In genomic region chr16:30956601-30957455, GRCh38 we compare ENCODE assay signal across 8 cellular contexts. TPM values are rescaled to one million over a fixed set of nuclear protein-coding genes. Genes with fewer than 3 reads are reported as not detected.
DNase-seq lines count a peak whose midpoint lies in the region; ATAC-seq and TF ChIP-seq lines count a peak whose summit lies in the region.

No MANE protein-coding gene starts in this region.

- TF ChIP-seq POLR2A in gastroesophageal sphincter (IDR thresholded peaks at IDR 0.05) (no peak), testis (IDR thresholded peaks at IDR 0.05) (no peak)

- WGBS in gastroesophageal sphincter (ENCODE audit: low coverage in 1 of 2), 2 donors: 0 to 34% methylated on average over 6 of the region's 42 CpGs
- WGBS in testis, 2 donors: 25 to 29% methylated on average over 18 to 41 of the region's 42 CpGs

- H3K27ac ChIP-seq in SJSA1 (peak overlapping the region; percentile 96), gastroesophageal sphincter (peak overlapping the region; percentile 92 to 98 (median 95)), testis (peak overlapping the region; percentile 96 to 97)

- no peaks in the 10 kb centered on the region for H3K9me3 ChIP-seq in SJSA1 (replicated peaks)
- H3K9me3 ChIP-seq in gastroesophageal sphincter: no peaks in the 10 kb centered on the region
- no peaks in the 10 kb centered on the region for H3K9me3 ChIP-seq in testis

- intact Hi-C loops in testis (cut with DNase I; ENCODE audit: low total_unique reads): no loop called here

- H3K4me1 ChIP-seq in SJSA1 (replicated peaks): peaks cover 14% of the 10 kb centered on the region
- peaks cover 0 to 53% (median 29%) of the 10 kb centered on the region in 3 donors for H3K4me1 ChIP-seq in gastroesophageal sphincter
- peaks cover 20% of the 10 kb centered on the region for H3K4me1 ChIP-seq in testis

- TF ChIP-seq CTCF in gastroesophageal sphincter (IDR thresholded peaks at IDR 0.05) (peak in 2 of 4 experiments; percentile 24 to 31), testis (IDR thresholded peaks at IDR 0.05) (peak in 1 of 3 experiments; percentile 8)

- DNase-seq in COLO829 (ENCODE audit: low spot score) (peak; percentile 90), KG1 (lab: John Stamatoyannopoulos, UW) (peak; percentile 85), SJSA1 (ENCODE audit: low read depth in 1 of 2, low spot score in 2 of 2) (peak in 1 of 2 experiments; percentile 96), occipital lobe (lab: John Stamatoyannopoulos, UW) (peak; percentile 57), testis (peak; percentile 78)
- DNase-seq in activated naive CD4-positive, alpha-beta T cell treated with Interleukin-2 at 50 U/mL for 16 hours: peak; percentile 92

- no peak for TF ChIP-seq EP300 in gastroesophageal sphincter (IDR thresholded peaks at IDR 0.05)

- H3K36me3 ChIP-seq in SJSA1: peaks cover 39% of the 10 kb centered on the region
- H3K36me3 ChIP-seq in gastroesophageal sphincter: peaks cover 0 to 35% of the 10 kb centered on the region in 2 donors
- no peaks in the 10 kb centered on the region for H3K36me3 ChIP-seq in testis (ENCODE audit: low read depth, missing control alignments)

- H3K27me3 ChIP-seq in SJSA1 (replicated peaks): no peaks in the 10 kb centered on the region
- no peaks in the 10 kb centered on the region for H3K27me3 ChIP-seq in gastroesophageal sphincter
- no peaks in the 10 kb centered on the region for H3K27me3 ChIP-seq in testis

- peak overlapping the region; percentile 96 for H3K4me3 ChIP-seq in SJSA1
- H3K4me3 ChIP-seq in gastroesophageal sphincter: peak overlapping the region; percentile 83 to 88
- H3K4me3 ChIP-seq in testis: peak overlapping the region; percentile 87 to 98

- ATAC-seq in GM21423 (IDR thresholded peaks at IDR 0.05; ENCODE audit: unreplicated experiment) (peak; percentile 47), gastroesophageal sphincter (peak; percentile 73)

RNA-seq across cellular contexts. Expression of gene SETD1A, which starts 0.7 kb away (rescaled TPM):
- 0.60 and 2.2 TPM in 2 replicates for total RNA-seq in SJSA1 (2014; rRNA removed; shearing (Covaris generic))
- total RNA-seq in gastroesophageal sphincter (10 to 100 TPM in 2 of 4 donors, 1 to 10 TPM in 2; 5.5 to 12.9 (median 10.1) TPM), occipital lobe (1.6 TPM), testis (10 to 100 TPM; 45.7 to 45.8 TPM)
- polyA plus RNA-seq in testis (ENCODE audit: insufficient read depth, low read depth, low replicate concordance): 41.4 TPM

RNA-seq across cellular contexts. Expression of gene ORAI3, which starts 8.0 kb away (rescaled TPM):
- 8.7 and 9.1 TPM in 2 replicates for total RNA-seq in SJSA1 (2014; rRNA removed; shearing (Covaris generic))
- total RNA-seq in gastroesophageal sphincter (10 to 100 TPM; 23.7 to 51.5 (median 40.0) TPM), occipital lobe (5.5 TPM), testis (10 to 100 TPM; 68.6 to 75.0 TPM)
- polyA plus RNA-seq in testis (ENCODE audit: insufficient read depth, low read depth, low replicate concordance): 29.1 TPM

RNA-seq across cellular contexts. Expression of gene HSD3B7, which starts 28.2 kb away (rescaled TPM):
- total RNA-seq in SJSA1 (2014; rRNA removed; shearing (Covaris generic)): 4.1 and 7.8 TPM in 2 replicates
- 10 to 100 TPM; 10.1 to 26.2 (median 16.0) TPM for total RNA-seq in gastroesophageal sphincter
- total RNA-seq in occipital lobe: 2.5 TPM
- 1 to 10 TPM; 5.7 to 7.4 TPM for total RNA-seq in testis
- 8.9 TPM for polyA plus RNA-seq in testis (ENCODE audit: insufficient read depth, low read depth, low replicate concordance)

RNA-seq across cellular contexts. Expression of gene FBXL19, which starts 33.5 kb away (rescaled TPM):
- total RNA-seq in SJSA1 (2014; rRNA removed; shearing (Covaris generic)): 7.1 and 8.9 TPM in 2 replicates
- 10 to 100 TPM in 3 of 4 donors, 1 to 10 TPM in 1; 10.0 to 23.5 (median 11.9) TPM for total RNA-seq in gastroesophageal sphincter
- 56.1 TPM for total RNA-seq in occipital lobe
- total RNA-seq in testis: 100 to 1,000 TPM; 142 to 149 TPM
- polyA plus RNA-seq in testis (ENCODE audit: insufficient read depth, low read depth, low replicate concordance): 47.0 TPM

RNA-seq across cellular contexts. Expression of gene STX1B, which starts 53.6 kb away (rescaled TPM):
- total RNA-seq in SJSA1 (2014; rRNA removed; shearing (Covaris generic)): 0.05 and 0.06 TPM in 2 replicates
- total RNA-seq in gastroesophageal sphincter: 1 to 10 TPM in 2 of 4 donors, under 1 TPM in 1, not detected in 1; 0.54 to 3.3 (median 1.9) TPM
- 12.0 TPM for total RNA-seq in occipital lobe
- total RNA-seq in testis: 1 to 10 TPM; 6.3 to 8.7 TPM
- 5.8 TPM for polyA plus RNA-seq in testis (ENCODE audit: insufficient read depth, low read depth, low replicate concordance)
